Comparison of ENCODE assay signal across 8 cellular contexts in genomic region chr22:19290400-19291217, GRCh38. TPM values are rescaled to one million over a fixed set of nuclear protein-coding genes. Genes with fewer than 3 reads are reported as not detected.
DNase-seq lines count a peak whose midpoint lies in the region; ATAC-seq and TF ChIP-seq lines count a peak whose summit lies in the region.

No MANE protein-coding gene starts in this region.

- no peak overlapping the region; the same call in 1 of the 2 replicates for H3K27ac ChIP-seq in BLaER1
- H3K27ac ChIP-seq in iPS-20b (ENCODE audit: low read length), result no peak overlapping the region
- peak overlapping the region in 4 of 5 donors; percentile 76 to 89 (median 77) for H3K27ac ChIP-seq in stomach

- TF ChIP-seq EP300 in stomach (IDR thresholded peaks at IDR 0.05), result no peak

- peak; percentile 11 for ATAC-seq in HG03135 (IDR thresholded peaks at IDR 0.05; ENCODE audit: unreplicated experiment)
- ATAC-seq in activated naive CD8-positive, alpha-beta T cell treated with anti-CD3 and anti-CD28 coated beads, Interleukin-2, amount 50 U/mL, for 24 hours, result no peak
- no peak for ATAC-seq in GM21529 (IDR thresholded peaks at IDR 0.05; ENCODE audit: unreplicated experiment)

- TF ChIP-seq POLR2A in stomach (IDR thresholded peaks at IDR 0.05), result no peak

- peaks cover 25% of the 10 kb centered on the region for H3K4me1 Mint-ChIP-seq in activated naive CD8-positive, alpha-beta T cell treated with anti-CD3 and anti-CD28 coated beads, Interleukin-2, amount 50 U/mL, for 24 hours

- H3K4me1 ChIP-seq in BLaER1 (peaks cover 67% of the 10 kb centered on the region), iPS-20b (ENCODE audit: insufficient read depth, low read length) (peaks cover 23% of the 10 kb centered on the region), stomach (peaks cover 11 to 37% (median 26%) of the 10 kb centered on the region in 4 donors)

- DNase-seq in activated naive CD8-positive, alpha-beta T cell treated with anti-CD3 and anti-CD28 coated beads, Interleukin-2, amount 50 U/mL, for 24 hours, result no peak
- DNase-seq in stomach, result no peak
- no peak for DNase-seq in NCI-H128 (lab: John Stamatoyannopoulos, UW; ENCODE audit: unreplicated experiment)
- DNase-seq in NCI-H1105 treated with DMSO at 0.1 percent for 48 hours (lab: John Stamatoyannopoulos, UW), result no peak

- no peaks in the 10 kb centered on the region for H3K36me3 ChIP-seq in BLaER1
- 0 out of 2 replicates have a peak, but pooled peaks cover 6% of the 10 kb centered on the region for H3K36me3 ChIP-seq in iPS-20b (ENCODE audit: insufficient read depth, low read depth, low read length)
- H3K36me3 ChIP-seq in stomach, result no peaks in the 10 kb centered on the region

- H3K9me3 Mint-ChIP-seq in activated naive CD8-positive, alpha-beta T cell treated with anti-CD3 and anti-CD28 coated beads, Interleukin-2, amount 50 U/mL, for 24 hours, result no peaks in the 10 kb centered on the region

- 19 to 21% (median 19%) methylated on average over 27 of the region's 27 CpGs for WGBS in stomach, 5 donors

- H3K9me3 ChIP-seq in BLaER1 (no peaks in the 10 kb centered on the region), iPS-20b (ENCODE audit: insufficient read depth, low read depth, low read length) (no peaks in the 10 kb centered on the region), stomach (no peaks in the 10 kb centered on the region)

- peak overlapping the region; percentile 68 for H3K4me3 Mint-ChIP-seq in activated naive CD8-positive, alpha-beta T cell treated with anti-CD3 and anti-CD28 coated beads, Interleukin-2, amount 50 U/mL, for 24 hours

- no peak overlapping the region for H3K27ac Mint-ChIP-seq in activated naive CD8-positive, alpha-beta T cell treated with anti-CD3 and anti-CD28 coated beads, Interleukin-2, amount 50 U/mL, for 24 hours

- H3K4me2 ChIP-seq in BLaER1, result peak overlapping the region; percentile 86

- H4K20me1 ChIP-seq in BLaER1, result peaks cover 10% of the 10 kb centered on the region; the same call in 1 of the 2 replicates

- H3K9ac ChIP-seq in BLaER1 (peak overlapping the region; percentile 87), iPS-20b (ENCODE audit: low read depth, low read length) (peak overlapping the region; percentile 67; the same call in 1 of the 2 replicates)

- H3K36me3 Mint-ChIP-seq in activated naive CD8-positive, alpha-beta T cell treated with anti-CD3 and anti-CD28 coated beads, Interleukin-2, amount 50 U/mL, for 24 hours (ENCODE audit: low read depth), result no peaks in the 10 kb centered on the region

- H3K27me3 Mint-ChIP-seq in activated naive CD8-positive, alpha-beta T cell treated with anti-CD3 and anti-CD28 coated beads, Interleukin-2, amount 50 U/mL, for 24 hours, result peaks cover 35% of the 10 kb centered on the region

- TF ChIP-seq CTCF in stomach (IDR thresholded peaks at IDR 0.05), result no peak

- intact Hi-C loops in stomach (cut with DNase I; ENCODE audit: low total_unique reads), result no loop called here

- H3K4me3 ChIP-seq in BLaER1 (peak overlapping the region; percentile 97), iPS-20b (ENCODE audit: low read length) (peak overlapping the region; percentile 85), stomach (peak overlapping the region; percentile 79 to 96 (median 84))

- H3K27me3 ChIP-seq in BLaER1 (peaks cover 9% of the 10 kb centered on the region), iPS-20b (ENCODE audit: insufficient read depth, low read length) (peaks cover 27% of the 10 kb centered on the region), stomach (no peaks in the 10 kb centered on the region)

RNA-seq across cellular contexts. Expression of gene CLTCL1, which starts 0.9 kb away (rescaled TPM):
- 10 to 100 TPM in 1 of 5 donors, 1 to 10 TPM in 4; 4.1 to 10.1 (median 5.5) TPM for total RNA-seq in stomach
- 1 to 10 TPM; 3.0 to 3.8 (median 3.5) TPM for polyA plus RNA-seq in stomach

Comparison
In these comparisons a context has a peak if more than half of its experiments do, and no peak if none do; other contexts are left out.
1. H3K27ac ChIP-seq: peak in stomach (4 of 5); none in BLaER1 (single experiment) and iPS-20b (single experiment).
2. Peak in every context shown above with its lines, with median percentiles within 50 percentile points of each other: H3K4me3 ChIP-seq.